1 cellular context compared by ENCODE assay signal in the genomic region with DNA sequence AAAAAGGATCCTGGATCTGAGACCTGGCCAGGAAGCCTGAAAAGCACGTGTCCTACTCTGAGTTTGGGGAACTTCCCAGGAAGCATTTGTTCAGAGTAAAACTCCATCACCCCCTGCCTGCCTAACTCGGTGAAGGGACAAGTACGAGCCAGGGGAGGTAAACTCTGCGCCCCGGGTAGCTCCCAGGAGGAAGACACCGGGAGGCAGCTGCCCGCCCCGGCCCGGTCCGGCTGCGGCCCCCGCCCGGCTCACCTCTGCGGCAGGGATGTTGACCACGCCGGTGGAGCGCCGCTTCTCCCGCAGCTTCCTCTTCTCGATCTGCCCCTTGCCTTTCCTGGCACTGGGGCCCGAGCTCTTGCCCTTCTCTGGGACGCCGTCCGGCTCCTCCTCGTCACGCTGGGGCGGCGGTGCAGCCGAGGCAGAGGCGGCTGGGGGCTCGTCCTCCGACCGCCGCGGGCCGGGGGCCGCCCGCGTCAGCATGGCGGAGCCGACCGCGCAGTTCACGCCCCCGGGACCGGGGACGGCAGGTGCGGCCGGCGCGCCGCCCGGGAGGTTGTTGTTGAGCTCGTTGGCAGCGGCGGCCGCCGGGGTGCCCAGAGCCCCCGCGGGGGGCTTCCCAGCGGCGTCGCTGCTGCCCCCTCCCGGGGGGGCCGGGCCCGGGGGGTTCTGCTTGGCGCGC.
A peak's percentile ranks its signal among the peaks of the same experiment; 100 is the strongest.
TF ChIP-seq lines count a peak whose summit lies in the region.

No MANE protein-coding gene starts in this region.

TF ChIP-seq in HepG2, 621 proteins besides CTCF, POLR2A, EP300 and RAD21 (continued from another document):
- TF ChIP-seq YY1 (IDR thresholded peaks at IDR 0.05; ENCODE audit: insufficient read depth, insufficient replicate concordance, low read depth, low read length) (peak; percentile 56), MEIS2 (CRISPR knock-in tag; IDR thresholded peaks at IDR 0.05) (peak; percentile 30; the same call in 1 of the 2 replicates), ZNF333 (CRISPR knock-in tag; IDR thresholded peaks at IDR 0.05; ENCODE audit: borderline replicate concordance) (no peak), RBFOX2 (IDR thresholded peaks at IDR 0.05; ENCODE audit: low read depth, low read length) (peak; percentile 36; the same call in 1 of the 2 replicates), YEATS4 (CRISPR knock-in tag; IDR thresholded peaks at IDR 0.05; ENCODE audit: borderline replicate concordance) (peak; percentile 47; the same call in 1 of the 2 replicates), RFXAP (CRISPR knock-in tag; IDR thresholded peaks at IDR 0.05; ENCODE audit: borderline replicate concordance) (peak; percentile 44; the same call in 1 of the 2 replicates), ZNF737 (CRISPR knock-in tag; IDR thresholded peaks at IDR 0.05; ENCODE audit: borderline replicate concordance) (no peak), SALL1 (CRISPR knock-in tag; IDR thresholded peaks at IDR 0.05) (peak; percentile 35; the same call in 1 of the 2 replicates), POLR2AphosphoS5 (IDR thresholded peaks at IDR 0.05; ENCODE audit: low read depth, low read length) (no peak), GFI1 (CRISPR knock-in tag; IDR thresholded peaks at IDR 0.05; ENCODE audit: borderline replicate concordance) (peak; percentile 27; the same call in 1 of the 2 replicates), RXRA (CRISPR knock-in tag; IDR thresholded peaks at IDR 0.05) (no peak), ATF7-NPFF (CRISPR knock-in tag; IDR thresholded peaks at IDR 0.05; ENCODE audit: low read depth) (peak; percentile 21; the same call in 1 of the 2 replicates), ZNF772 (CRISPR knock-in tag; IDR thresholded peaks at IDR 0.05) (0 out of 2 replicates have a peak, but pooled peaks have one; percentile 31), ZNF674 (CRISPR knock-in tag; IDR thresholded peaks at IDR 0.05; ENCODE audit: low read depth) (0 out of 2 replicates have a peak, but pooled peaks have one; percentile 37), HOXD1 (CRISPR knock-in tag; IDR thresholded peaks at IDR 0.05) (no peak; the same call in 1 of the 2 replicates), TAF15 (IDR thresholded peaks at IDR 0.05; ENCODE audit: low read depth, low read length, poor library complexity, severe bottlenecking) (no peak), HNRNPLL (IDR thresholded peaks at IDR 0.05; ENCODE audit: low read depth, low read length, poor library complexity, severe bottlenecking) (peak; percentile 58), ZFP82 (CRISPR knock-in tag; IDR thresholded peaks at IDR 0.05; ENCODE audit: borderline replicate concordance) (0 out of 2 replicates have a peak, but pooled peaks have one; percentile 53), HDAC1 (CRISPR knock-in tag; IDR thresholded peaks at IDR 0.05) (peak; percentile 52; the same call in 1 of the 2 replicates), MYC (CRISPR knock-in tag; IDR thresholded peaks at IDR 0.05; ENCODE audit: borderline replicate concordance) (peak; percentile 69; the same call in 1 of the 2 replicates), GPN1 (CRISPR knock-in tag; IDR thresholded peaks at IDR 0.05; ENCODE audit: borderline replicate concordance) (no peak), NFIC (IDR thresholded peaks at IDR 0.05; ENCODE audit: low read length) (no peak), NCOR1 (IDR thresholded peaks at IDR 0.05; ENCODE audit: borderline replicate concordance, low read length) (no peak), SNRNP70 (IDR thresholded peaks at IDR 0.05; ENCODE audit: low read depth, low read length) (no peak), MAFK (conservative IDR thresholded peaks at IDR 0.05 in 1 of 2, IDR thresholded peaks at IDR 0.05 in 1 of 2; ENCODE audit: low read length in 2 of 2) (no peak)
- TF ChIP-seq, protein P1, sequence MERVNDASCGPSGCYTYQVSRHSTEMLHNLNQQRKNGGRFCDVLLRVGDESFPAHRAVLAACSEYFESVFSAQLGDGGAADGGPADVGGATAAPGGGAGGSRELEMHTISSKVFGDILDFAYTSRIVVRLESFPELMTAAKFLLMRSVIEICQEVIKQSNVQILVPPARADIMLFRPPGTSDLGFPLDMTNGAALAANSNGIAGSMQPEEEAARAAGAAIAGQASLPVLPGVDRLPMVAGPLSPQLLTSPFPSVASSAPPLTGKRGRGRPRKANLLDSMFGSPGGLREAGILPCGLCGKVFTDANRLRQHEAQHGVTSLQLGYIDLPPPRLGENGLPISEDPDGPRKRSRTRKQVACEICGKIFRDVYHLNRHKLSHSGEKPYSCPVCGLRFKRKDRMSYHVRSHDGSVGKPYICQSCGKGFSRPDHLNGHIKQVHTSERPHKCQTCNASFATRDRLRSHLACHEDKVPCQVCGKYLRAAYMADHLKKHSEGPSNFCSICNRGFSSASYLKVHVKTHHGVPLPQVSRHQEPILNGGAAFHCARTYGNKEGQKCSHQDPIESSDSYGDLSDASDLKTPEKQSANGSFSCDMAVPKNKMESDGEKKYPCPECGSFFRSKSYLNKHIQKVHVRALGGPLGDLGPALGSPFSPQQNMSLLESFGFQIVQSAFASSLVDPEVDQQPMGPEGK (CRISPR knock-in tag; IDR thresholded peaks at IDR 0.05): no peak
- TF ChIP-seq, protein P2, sequence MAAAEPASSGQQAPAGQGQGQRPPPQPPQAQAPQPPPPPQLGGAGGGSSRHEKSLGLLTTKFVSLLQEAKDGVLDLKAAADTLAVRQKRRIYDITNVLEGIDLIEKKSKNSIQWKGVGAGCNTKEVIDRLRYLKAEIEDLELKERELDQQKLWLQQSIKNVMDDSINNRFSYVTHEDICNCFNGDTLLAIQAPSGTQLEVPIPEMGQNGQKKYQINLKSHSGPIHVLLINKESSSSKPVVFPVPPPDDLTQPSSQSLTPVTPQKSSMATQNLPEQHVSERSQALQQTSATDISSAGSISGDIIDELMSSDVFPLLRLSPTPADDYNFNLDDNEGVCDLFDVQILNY (CRISPR knock-in tag; conservative IDR thresholded peaks at IDR 0.05): no peak
- TF ChIP-seq, protein P3, sequence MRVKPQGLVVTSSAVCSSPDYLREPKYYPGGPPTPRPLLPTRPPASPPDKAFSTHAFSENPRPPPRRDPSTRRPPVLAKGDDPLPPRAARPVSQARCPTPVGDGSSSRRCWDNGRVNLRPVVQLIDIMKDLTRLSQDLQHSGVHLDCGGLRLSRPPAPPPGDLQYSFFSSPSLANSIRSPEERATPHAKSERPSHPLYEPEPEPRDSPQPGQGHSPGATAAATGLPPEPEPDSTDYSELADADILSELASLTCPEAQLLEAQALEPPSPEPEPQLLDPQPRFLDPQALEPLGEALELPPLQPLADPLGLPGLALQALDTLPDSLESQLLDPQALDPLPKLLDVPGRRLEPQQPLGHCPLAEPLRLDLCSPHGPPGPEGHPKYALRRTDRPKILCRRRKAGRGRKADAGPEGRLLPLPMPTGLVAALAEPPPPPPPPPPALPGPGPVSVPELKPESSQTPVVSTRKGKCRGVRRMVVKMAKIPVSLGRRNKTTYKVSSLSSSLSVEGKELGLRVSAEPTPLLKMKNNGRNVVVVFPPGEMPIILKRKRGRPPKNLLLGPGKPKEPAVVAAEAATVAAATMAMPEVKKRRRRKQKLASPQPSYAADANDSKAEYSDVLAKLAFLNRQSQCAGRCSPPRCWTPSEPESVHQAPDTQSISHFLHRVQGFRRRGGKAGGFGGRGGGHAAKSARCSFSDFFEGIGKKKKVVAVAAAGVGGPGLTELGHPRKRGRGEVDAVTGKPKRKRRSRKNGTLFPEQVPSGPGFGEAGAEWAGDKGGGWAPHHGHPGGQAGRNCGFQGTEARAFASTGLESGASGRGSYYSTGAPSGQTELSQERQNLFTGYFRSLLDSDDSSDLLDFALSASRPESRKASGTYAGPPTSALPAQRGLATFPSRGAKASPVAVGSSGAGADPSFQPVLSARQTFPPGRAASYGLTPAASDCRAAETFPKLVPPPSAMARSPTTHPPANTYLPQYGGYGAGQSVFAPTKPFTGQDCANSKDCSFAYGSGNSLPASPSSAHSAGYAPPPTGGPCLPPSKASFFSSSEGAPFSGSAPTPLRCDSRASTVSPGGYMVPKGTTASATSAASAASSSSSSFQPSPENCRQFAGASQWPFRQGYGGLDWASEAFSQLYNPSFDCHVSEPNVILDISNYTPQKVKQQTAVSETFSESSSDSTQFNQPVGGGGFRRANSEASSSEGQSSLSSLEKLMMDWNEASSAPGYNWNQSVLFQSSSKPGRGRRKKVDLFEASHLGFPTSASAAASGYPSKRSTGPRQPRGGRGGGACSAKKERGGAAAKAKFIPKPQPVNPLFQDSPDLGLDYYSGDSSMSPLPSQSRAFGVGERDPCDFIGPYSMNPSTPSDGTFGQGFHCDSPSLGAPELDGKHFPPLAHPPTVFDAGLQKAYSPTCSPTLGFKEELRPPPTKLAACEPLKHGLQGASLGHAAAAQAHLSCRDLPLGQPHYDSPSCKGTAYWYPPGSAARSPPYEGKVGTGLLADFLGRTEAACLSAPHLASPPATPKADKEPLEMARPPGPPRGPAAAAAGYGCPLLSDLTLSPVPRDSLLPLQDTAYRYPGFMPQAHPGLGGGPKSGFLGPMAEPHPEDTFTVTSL (CRISPR knock-in tag; IDR thresholded peaks at IDR 0.05; ENCODE audit: borderline replicate concordance): 0 out of 2 replicates have a peak, but pooled peaks have one; percentile 27
- TF ChIP-seq, protein P4, sequence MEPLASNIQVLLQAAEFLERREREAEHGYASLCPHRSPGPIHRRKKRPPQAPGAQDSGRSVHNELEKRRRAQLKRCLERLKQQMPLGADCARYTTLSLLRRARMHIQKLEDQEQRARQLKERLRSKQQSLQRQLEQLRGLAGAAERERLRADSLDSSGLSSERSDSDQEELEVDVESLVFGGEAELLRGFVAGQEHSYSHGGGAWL (CRISPR knock-in tag; IDR thresholded peaks at IDR 0.05): peak; percentile 40; the same call in 1 of the 2 replicates
- TF ChIP-seq, protein P5, sequence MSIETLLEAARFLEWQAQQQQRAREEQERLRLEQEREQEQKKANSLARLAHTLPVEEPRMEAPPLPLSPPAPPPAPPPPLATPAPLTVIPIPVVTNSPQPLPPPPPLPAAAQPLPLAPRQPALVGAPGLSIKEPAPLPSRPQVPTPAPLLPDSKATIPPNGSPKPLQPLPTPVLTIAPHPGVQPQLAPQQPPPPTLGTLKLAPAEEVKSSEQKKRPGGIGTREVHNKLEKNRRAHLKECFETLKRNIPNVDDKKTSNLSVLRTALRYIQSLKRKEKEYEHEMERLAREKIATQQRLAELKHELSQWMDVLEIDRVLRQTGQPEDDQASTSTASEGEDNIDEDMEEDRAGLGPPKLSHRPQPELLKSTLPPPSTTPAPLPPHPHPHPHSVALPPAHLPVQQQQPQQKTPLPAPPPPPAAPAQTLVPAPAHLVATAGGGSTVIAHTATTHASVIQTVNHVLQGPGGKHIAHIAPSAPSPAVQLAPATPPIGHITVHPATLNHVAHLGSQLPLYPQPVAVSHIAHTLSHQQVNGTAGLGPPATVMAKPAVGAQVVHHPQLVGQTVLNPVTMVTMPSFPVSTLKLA (IDR thresholded peaks at IDR 0.05): peak; percentile 52
- TF ChIP-seq, protein P6, sequence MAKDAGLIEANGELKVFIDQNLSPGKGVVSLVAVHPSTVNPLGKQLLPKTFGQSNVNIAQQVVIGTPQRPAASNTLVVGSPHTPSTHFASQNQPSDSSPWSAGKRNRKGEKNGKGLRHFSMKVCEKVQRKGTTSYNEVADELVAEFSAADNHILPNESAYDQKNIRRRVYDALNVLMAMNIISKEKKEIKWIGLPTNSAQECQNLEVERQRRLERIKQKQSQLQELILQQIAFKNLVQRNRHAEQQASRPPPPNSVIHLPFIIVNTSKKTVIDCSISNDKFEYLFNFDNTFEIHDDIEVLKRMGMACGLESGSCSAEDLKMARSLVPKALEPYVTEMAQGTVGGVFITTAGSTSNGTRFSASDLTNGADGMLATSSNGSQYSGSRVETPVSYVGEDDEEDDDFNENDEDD (CRISPR knock-in tag; IDR thresholded peaks at IDR 0.05; ENCODE audit: borderline replicate concordance): no peak
- TF ChIP-seq, protein P7, sequence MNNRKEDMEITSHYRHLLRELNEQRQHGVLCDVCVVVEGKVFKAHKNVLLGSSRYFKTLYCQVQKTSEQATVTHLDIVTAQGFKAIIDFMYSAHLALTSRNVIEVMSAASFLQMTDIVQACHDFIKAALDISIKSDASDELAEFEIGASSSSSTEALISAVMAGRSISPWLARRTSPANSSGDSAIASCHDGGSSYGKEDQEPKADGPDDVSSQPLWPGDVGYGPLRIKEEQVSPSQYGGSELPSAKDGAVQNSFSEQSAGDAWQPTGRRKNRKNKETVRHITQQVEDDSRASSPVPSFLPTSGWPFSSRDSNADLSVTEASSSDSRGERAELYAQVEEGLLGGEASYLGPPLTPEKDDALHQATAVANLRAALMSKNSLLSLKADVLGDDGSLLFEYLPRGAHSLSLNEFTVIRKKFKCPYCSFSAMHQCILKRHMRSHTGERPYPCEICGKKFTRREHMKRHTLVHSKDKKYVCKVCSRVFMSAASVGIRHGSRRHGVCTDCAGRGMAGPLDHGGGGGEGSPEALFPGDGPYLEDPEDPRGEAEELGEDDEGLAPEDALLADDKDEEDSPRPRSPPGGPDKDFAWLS (CRISPR knock-in tag; IDR thresholded peaks at IDR 0.05; ENCODE audit: borderline replicate concordance): no peak
- TF ChIP-seq, protein P8, sequence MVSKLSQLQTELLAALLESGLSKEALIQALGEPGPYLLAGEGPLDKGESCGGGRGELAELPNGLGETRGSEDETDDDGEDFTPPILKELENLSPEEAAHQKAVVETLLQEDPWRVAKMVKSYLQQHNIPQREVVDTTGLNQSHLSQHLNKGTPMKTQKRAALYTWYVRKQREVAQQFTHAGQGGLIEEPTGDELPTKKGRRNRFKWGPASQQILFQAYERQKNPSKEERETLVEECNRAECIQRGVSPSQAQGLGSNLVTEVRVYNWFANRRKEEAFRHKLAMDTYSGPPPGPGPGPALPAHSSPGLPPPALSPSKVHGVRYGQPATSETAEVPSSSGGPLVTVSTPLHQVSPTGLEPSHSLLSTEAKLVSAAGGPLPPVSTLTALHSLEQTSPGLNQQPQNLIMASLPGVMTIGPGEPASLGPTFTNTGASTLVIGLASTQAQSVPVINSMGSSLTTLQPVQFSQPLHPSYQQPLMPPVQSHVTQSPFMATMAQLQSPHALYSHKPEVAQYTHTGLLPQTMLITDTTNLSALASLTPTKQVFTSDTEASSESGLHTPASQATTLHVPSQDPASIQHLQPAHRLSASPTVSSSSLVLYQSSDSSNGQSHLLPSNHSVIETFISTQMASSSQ (IDR thresholded peaks at IDR 0.05; ENCODE audit: low read depth): no peak
- TF ChIP-seq, protein P8 (CRISPR knock-in tag; IDR thresholded peaks at IDR 0.05; ENCODE audit: borderline replicate concordance): no peak
